8 cellular contexts compared by ENCODE assay signal in the genomic region with DNA sequence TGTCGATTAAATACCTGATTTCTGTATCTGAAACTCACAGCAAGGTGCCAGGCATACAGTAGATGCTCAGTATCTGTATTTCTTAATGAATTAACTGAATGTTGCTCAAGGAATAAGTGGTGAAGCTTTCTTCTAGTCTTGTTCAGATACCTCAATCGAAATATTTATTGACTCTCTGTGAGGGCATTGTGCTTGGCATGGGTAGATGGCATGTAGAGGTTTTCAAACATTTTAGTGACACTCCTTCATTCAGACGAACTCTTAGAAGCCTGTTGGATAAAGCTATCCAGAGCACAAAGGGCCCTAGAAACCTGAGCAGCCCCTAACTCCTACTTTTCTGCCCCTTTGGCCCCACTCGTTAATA. TPM values are rescaled to one million over a fixed set of nuclear protein-coding genes. Genes with fewer than 3 reads are reported as not detected.
A peak's percentile ranks its signal among the peaks of the same experiment; 100 is the strongest.
DNase-seq lines count a peak whose midpoint lies in the region; ATAC-seq and TF ChIP-seq lines count a peak whose summit lies in the region.

No MANE protein-coding gene starts in this region.

- TF ChIP-seq POLR2A in IMR-90 (IDR thresholded peaks at IDR 0.05; ENCODE audit: low read depth, low read length), result no peak

- H2BK120ac ChIP-seq in IMR-90 (ENCODE audit: low read depth, low read length), result no peak overlapping the region

- BruUV-seq in IMR-90 (replicated peaks; lab: Mats Ljungman, UMichigan), result no TSS peak

- dilution Hi-C loops in IMR-90 (cut with HindIII; ENCODE audit: low sequenced_read_pairs, unreplicated experiment), result no loop called here

- H3K27ac ChIP-seq in 22Rv1 (peak overlapping the region; percentile 96), IMR-90 (ENCODE audit: insufficient read depth, low read length) (peak overlapping the region; percentile 71), muscle layer of duodenum (ENCODE audit: low read length) (peak overlapping the region; percentile 16)

- H3K9ac ChIP-seq in IMR-90 (ENCODE audit: low read depth, low read length), result peak overlapping the region; percentile 71; the same call in 1 of the 2 replicates

- TF ChIP-seq CTCF in 22Rv1 (IDR thresholded peaks at IDR 0.05), result no peak
- no peak for TF ChIP-seq CTCF in IMR-90 (conservative IDR thresholded peaks at IDR 0.05; ENCODE audit: low read depth, low read length)

- H3K4me3 ChIP-seq in IMR-90 (ENCODE audit: insufficient read depth, low read depth, low read length), result peak overlapping the region; percentile 92
- peak overlapping the region; percentile 92 to 93 for H3K4me3 ChIP-seq in muscle layer of duodenum (ENCODE audit: low read depth in 1 of 2, low read length in 2 of 2)

- intact Hi-C loops in IMR-90 (cut with micrococcal nuclease), result no loop called here

- peak overlapping the region; percentile 86 for H2AFZ ChIP-seq in IMR-90 (replicated peaks; ENCODE audit: low read length, poor library complexity)

- peaks cover 37% of the 10 kb centered on the region for H4K20me1 ChIP-seq in IMR-90 (ENCODE audit: insufficient read depth, low read length)

- H3K27me3 ChIP-seq in IMR-90 (ENCODE audit: control insufficient read depth, insufficient read depth, low read length) (no peaks in the 10 kb centered on the region), muscle layer of duodenum (ENCODE audit: low read depth, low read length) (no peaks in the 10 kb centered on the region)

- H3K56ac ChIP-seq in IMR-90 (ENCODE audit: extremely low read depth, insufficient read depth, low read length), result no peak overlapping the region

- 0% methylated on average over 1 of the region's 4 CpGs; no CpG with 5 or more reads in 1 of the 2 experiments for WGBS in IMR-90 (ENCODE audit: extremely low coverage in 2 of 2, insufficient read length in 1 of 2), 2 experiments

- peak overlapping the region; percentile 68 for H2BK5ac ChIP-seq in IMR-90 (ENCODE audit: low read depth, low read length, poor library complexity, severe bottlenecking)

- H4K8ac ChIP-seq in IMR-90 (ENCODE audit: low read depth in 2 of 2, low read length in 2 of 2), result peak overlapping the region; percentile 83 to 99

- peak overlapping the region; percentile 36; the same call in 1 of the 2 replicates for H4K91ac ChIP-seq in IMR-90 (ENCODE audit: insufficient read depth, low read depth, low read length)

- H3K36me3 ChIP-seq in IMR-90 (ENCODE audit: control insufficient read depth, insufficient read depth, low read length) (no peaks in the 10 kb centered on the region), muscle layer of duodenum (ENCODE audit: control insufficient read depth in 1 of 2, insufficient read depth in 2 of 2, low read length in 2 of 2) (peaks cover 0 to 9% of the 10 kb centered on the region in 2 donors)

- DNase-seq in IMR-90, result no peak
- no peak for DNase-seq in central memory CD8-positive, alpha-beta T cell (ENCODE audit: low spot score in 2 of 2)
- no peak for DNase-seq in NCI-H1105 treated with DMSO at 0.1 percent for 48 hours (lab: John Stamatoyannopoulos, UW)
- no peak for DNase-seq in NCI-H2171 (lab: John Stamatoyannopoulos, UW)
- DNase-seq in stimulated activated CD4-positive, alpha-beta T cell treated with anti-CD3 and anti-CD28 coated beads, Interleukin-12 subunit alpha, Interleukin-12 subunit beta, amount 100 ng/mL, for 4 hours, result no peak

- H3K27ac Mint-ChIP-seq in central memory CD8-positive, alpha-beta T cell (ENCODE audit: low read depth), result peak overlapping the region; percentile 94

- H3K4ac ChIP-seq in IMR-90 (ENCODE audit: low read depth, low read length), result peak overlapping the region; percentile 51; the same call in 1 of the 2 replicates

- H3K23ac ChIP-seq in IMR-90 (ENCODE audit: low read depth, low read length), result no peak overlapping the region; the same call in 1 of the 2 replicates

- no peak overlapping the region; the same call in none of the 2 replicates for H2AK5ac ChIP-seq in IMR-90 (ENCODE audit: low read depth, low read length)

- in situ Hi-C loops in IMR-90 (cut with MboI; ENCODE audit: low sequenced_read_pairs), result no loop called here

- peak overlapping the region; percentile 59; the same call in 1 of the 2 replicates for H3K14ac ChIP-seq in IMR-90 (replicated peaks; ENCODE audit: low read depth, low read length)

- H2BK20ac ChIP-seq in IMR-90 (ENCODE audit: low read depth, low read length), result no peak overlapping the region

- H3K9me3 Mint-ChIP-seq in central memory CD8-positive, alpha-beta T cell, result no peaks in the 10 kb centered on the region

- POLR2A ChIA-PET in IMR-90 (lab: Charles Lee; ENCODE audit: unreplicated experiment), result no interaction called here

- H3K9me1 ChIP-seq in IMR-90 (ENCODE audit: insufficient read depth, low read length), result peaks cover 7% of the 10 kb centered on the region; the same call in 1 of the 2 replicates

- H2BK15ac ChIP-seq in IMR-90 (ENCODE audit: low read depth, low read length), result no peak overlapping the region

- H3K27me3 Mint-ChIP-seq in central memory CD8-positive, alpha-beta T cell, result no peaks in the 10 kb centered on the region

- 0 out of 2 replicates have a peak, but pooled peaks cover 1% of the 10 kb centered on the region for H3K4me1 ChIP-seq in IMR-90 (ENCODE audit: control insufficient read depth, insufficient read depth, low read length)
- H3K4me1 ChIP-seq in muscle layer of duodenum (ENCODE audit: control insufficient read depth in 1 of 2, insufficient read depth in 2 of 2, low read length in 2 of 2), result peaks cover 12 to 40% of the 10 kb centered on the region in 2 donors

- no peak for TF ChIP-seq RAD21 in IMR-90 (IDR thresholded peaks at IDR 0.05; ENCODE audit: low read length)

- peak overlapping the region; percentile 98 for H4K5ac ChIP-seq in IMR-90 (ENCODE audit: low read depth, low read length)

- peak overlapping the region; percentile 89 for H3K4me2 ChIP-seq in IMR-90 (ENCODE audit: low read depth, low read length)

- peak overlapping the region; percentile 100 for H3K4me3 Mint-ChIP-seq in central memory CD8-positive, alpha-beta T cell

- H3K18ac ChIP-seq in IMR-90 (ENCODE audit: low read depth, low read length), result no peak overlapping the region

- H3K9me3 ChIP-seq in IMR-90 (ENCODE audit: control insufficient read depth, insufficient read depth, low read length) (no peaks in the 10 kb centered on the region), muscle layer of duodenum (ENCODE audit: control insufficient read depth in 1 of 2, low read length in 2 of 2) (no peaks in the 10 kb centered on the region)

- no peak overlapping the region for H2AK9ac ChIP-seq in IMR-90 (replicated peaks; ENCODE audit: low read depth, low read length, poor library complexity)

- ATAC-seq in IMR-90 (ENCODE audit: low read depth) (no peak), HG03378 (IDR thresholded peaks at IDR 0.05; ENCODE audit: unreplicated experiment) (no peak)
- no peak for ATAC-seq in central memory CD8-positive, alpha-beta T cell (replicated peaks; ENCODE audit: extremely low read depth, poor library complexity, severe bottlenecking)

- H3K36me3 Mint-ChIP-seq in central memory CD8-positive, alpha-beta T cell (ENCODE audit: insufficient read depth), result peaks cover 16% of the 10 kb centered on the region

- peaks cover 75% of the 10 kb centered on the region for H3K4me1 Mint-ChIP-seq in central memory CD8-positive, alpha-beta T cell

- CTCF ChIA-PET in IMR-90 (lab: Yijun Ruan, JAX), result no interaction called here

- H3K79me1 ChIP-seq in IMR-90 (ENCODE audit: low read depth in 1 of 2, low read length in 2 of 2), result peaks cover 19 to 73% of the 10 kb centered on the region in 2 experiments; a peak in 3 of 4 replicates

TF ChIP-seq in IMR-90, 13 proteins besides CTCF, POLR2A, EP300 and RAD21 (continues in another document):
- TF ChIP-seq MAFK (IDR thresholded peaks at IDR 0.05; ENCODE audit: low read depth, low read length), result no peak
- no peak for TF ChIP-seq SMC3 (IDR thresholded peaks at IDR 0.05; ENCODE audit: low read depth, low read length)
- TF ChIP-seq RCOR1 (IDR thresholded peaks at IDR 0.05; ENCODE audit: insufficient replicate concordance, low read length), result no peak
- no peak for TF ChIP-seq USF2 (IDR thresholded peaks at IDR 0.05; ENCODE audit: low read depth, low read length)
- TF ChIP-seq ELK1 (IDR thresholded peaks at IDR 0.05; ENCODE audit: borderline replicate concordance, low read depth, low read length), result no peak
- no peak for TF ChIP-seq NFE2L2 (IDR thresholded peaks at IDR 0.05; ENCODE audit: low read depth, low read length)
- TF ChIP-seq BHLHE40 (IDR thresholded peaks at IDR 0.05; ENCODE audit: low read depth, low read length), result no peak

RNA-seq across cellular contexts. Expression of gene SNX1, which starts 0.4 kb away (rescaled TPM):
- 34.7 and 35.3 TPM in 2 replicates for total RNA-seq in IMR-90 (2012; rRNA removed)
- 72.3 and 75.9 TPM in 2 replicates for polyA plus RNA-seq in IMR-90 (2012; rRNA removed)
- 32.8 and 37.1 TPM in 2 replicates for polyA plus RNA-seq in IMR-90 (2012; cell fraction: cytosol; rRNA removed)
- polyA plus RNA-seq in IMR-90 (2012; cell fraction: nucleus; rRNA removed; ENCODE audit: low replicate concordance), result 87.8 and 96.0 TPM in 2 replicates

RNA-seq across cellular contexts. Expression of gene CIAO2A, which starts 1.8 kb away (rescaled TPM):
- total RNA-seq in IMR-90 (2012; rRNA removed), result 36.7 and 69.4 TPM in 2 replicates
- polyA plus RNA-seq in IMR-90 (2012; rRNA removed), result 34.6 and 38.3 TPM in 2 replicates
- polyA plus RNA-seq in IMR-90 (2012; cell fraction: cytosol; rRNA removed), result 24.0 and 32.7 TPM in 2 replicates
- polyA plus RNA-seq in IMR-90 (2012; cell fraction: nucleus; rRNA removed; ENCODE audit: low replicate concordance), result 5.0 and 13.8 TPM in 2 replicates

RNA-seq across cellular contexts. Expression of gene DAPK2, which starts 49.1 kb away (rescaled TPM):
- 0.28 and 0.36 TPM in 2 replicates for total RNA-seq in IMR-90 (2012; rRNA removed)
- polyA plus RNA-seq in IMR-90 (2012; rRNA removed), result 0.34 and 0.96 TPM in 2 replicates
- 0.24 and 0.32 TPM in 2 replicates for polyA plus RNA-seq in IMR-90 (2012; cell fraction: cytosol; rRNA removed)
- polyA plus RNA-seq in IMR-90 (2012; cell fraction: nucleus; rRNA removed; ENCODE audit: low replicate concordance), result 2.4 and 2.6 TPM in 2 replicates

RNA-seq across cellular contexts. Expression of gene SNX22, which starts 56.1 kb away (rescaled TPM):
- under 0.01 and 0.18 TPM in 2 replicates for total RNA-seq in IMR-90 (2012; rRNA removed)
- polyA plus RNA-seq in IMR-90 (2012; rRNA removed), result 0.04 and 0.12 TPM in 2 replicates
- polyA plus RNA-seq in IMR-90 (2012; cell fraction: cytosol; rRNA removed), result 0.03 and 0.08 TPM in 2 replicates
- polyA plus RNA-seq in IMR-90 (2012; cell fraction: nucleus; rRNA removed; ENCODE audit: low replicate concordance), result 0.39 and 0.50 TPM in 2 replicates

Comparison
In these comparisons a context has a peak if more than half of its experiments do, and no peak if none do; other contexts are left out.
1. H3K27ac ChIP-seq: peak in every context shown above with its lines; median percentile 96 in 22Rv1; 71 in IMR-90; 16 in muscle layer of duodenum.